In genomic region chrX:24395775-24396174, GRCh38 we compare ENCODE assay signal across 9 cellular contexts. TPM values are rescaled to one million over a fixed set of nuclear protein-coding genes. Genes with fewer than 3 reads are reported as not detected.
DNase-seq lines count a peak whose midpoint lies in the region; ATAC-seq and TF ChIP-seq lines count a peak whose summit lies in the region.
"Had no signal": no experiment of that assay in that cellular context is flagged by ENCODE, and none has a peak within 500 bp of the region (broad histone marks: within the 10 kb centered on the region; RNA-seq: fewer than 3 reads in every experiment).

No MANE protein-coding gene starts in this region.

- 1% methylated on average over 4 of the region's 4 CpGs for WGBS in aorta, 2 donors

- H3K4me3 ChIP-seq in GM06990 (replicated peaks; ENCODE audit: low read depth, low read length) (no peak overlapping the region), epithelial cell of esophagus (ENCODE audit: low read length) (no peak overlapping the region), aorta (ENCODE audit: low read length in 2 of 2) (no peak overlapping the region)
- H3K4me3 ChIP-seq: skin epidermis had no signal

- peak; percentile 73 for TF ChIP-seq CTCF in 22Rv1 (IDR thresholded peaks at IDR 0.05)
- TF ChIP-seq CTCF in GM06990 (IDR thresholded peaks at IDR 0.05; ENCODE audit: insufficient read depth, low read length, poor library complexity, severe bottlenecking), result peak; percentile 76
- TF ChIP-seq CTCF in epithelial cell of esophagus (IDR thresholded peaks at IDR 0.05; ENCODE audit: insufficient read depth, low read depth, low read length, missing control alignments), result peak; percentile 70

- intact Hi-C loops in aorta (cut with DNase I), result loop anchor here (2.0 to 10.0 kb wide), 4 partner anchors 69 to 749 kb away; partner anchors contain the start of genes POLA1 (in 2 of the 2) and PDK3 (in 1 of the 2)

- H3K27me3 ChIP-seq in GM06990 (replicated peaks; ENCODE audit: control insufficient read depth, insufficient read depth, low read length) (no peaks in the 10 kb centered on the region; the same call in 1 of the 2 replicates), aorta (ENCODE audit: control insufficient read depth in 1 of 2, insufficient read depth in 2 of 2, low read length in 1 of 2) (no peaks in the 10 kb centered on the region)

- H3K36me3 ChIP-seq in GM06990 (ENCODE audit: control insufficient read depth, insufficient read depth, low read length) (no peaks in the 10 kb centered on the region), aorta (ENCODE audit: control insufficient read depth in 1 of 2, insufficient read depth in 2 of 2, low read length in 1 of 2) (no peaks in the 10 kb centered on the region)

- peaks cover 3 to 5% of the 10 kb centered on the region in 2 donors for H3K4me1 ChIP-seq in aorta (ENCODE audit: control insufficient read depth in 1 of 2, insufficient read depth in 2 of 2, low read length in 2 of 2)

- no peak overlapping the region for H3K27ac ChIP-seq in 22Rv1
- peak overlapping the region in 1 of 2 donors; percentile 65 for H3K27ac ChIP-seq in aorta (ENCODE audit: low read depth in 1 of 2, low read length in 2 of 2)

- DNase-seq in GM06990 (ENCODE audit: extremely low read depth, insufficient read length) (peak; percentile 8), NCI-H345 (lab: John Stamatoyannopoulos, UW) (peak; percentile 66), epithelial cell of esophagus (ENCODE audit: low read depth) (peak; percentile 68), myocyte (ENCODE audit: low read depth) (peak; percentile 75), aorta (no peak)
- DNase-seq in activated CD4-positive, alpha-beta T cell treated with anti-CD3 and anti-CD28 coated beads for 4 hours, result peak; percentile 26 to 57

- ATAC-seq in HG03159 (IDR thresholded peaks at IDR 0.05; ENCODE audit: unreplicated experiment) (peak; percentile 81), aorta (ENCODE audit: low FRiP score) (peak; percentile 88)

- no peaks in the 10 kb centered on the region for H3K9me3 ChIP-seq in aorta (ENCODE audit: control insufficient read depth, low read length)

RNA-seq across cellular contexts. Expression of gene SUPT20HL1, which starts 35.3 kb away (rescaled TPM):
- not detected in 2 replicates for total RNA-seq in myocyte
- not detected for polyA plus RNA-seq in myocyte (2012)
- under 1 TPM in 1 of 2 donors, not detected in 1; 0.15 TPM for total RNA-seq in aorta
- polyA plus RNA-seq in aorta, result not detected

Comparison
In these comparisons a context has a peak if more than half of its experiments do, and no peak if none do; other contexts are left out.
1. DNase-seq: peak in GM06990 (single experiment), NCI-H345 (single experiment), activated CD4-positive, alpha-beta T cell treated with anti-CD3 and anti-CD28 coated beads for 4 hours (2 of 2), epithelial cell of esophagus (single experiment) and myocyte (single experiment); none in aorta (0 of 2).
2. Peak in every context shown above with its lines, with median percentiles within 50 percentile points of each other: CTCF ChIP-seq.